ENCODE assay signal across 9 cellular contexts in the genomic region with DNA sequence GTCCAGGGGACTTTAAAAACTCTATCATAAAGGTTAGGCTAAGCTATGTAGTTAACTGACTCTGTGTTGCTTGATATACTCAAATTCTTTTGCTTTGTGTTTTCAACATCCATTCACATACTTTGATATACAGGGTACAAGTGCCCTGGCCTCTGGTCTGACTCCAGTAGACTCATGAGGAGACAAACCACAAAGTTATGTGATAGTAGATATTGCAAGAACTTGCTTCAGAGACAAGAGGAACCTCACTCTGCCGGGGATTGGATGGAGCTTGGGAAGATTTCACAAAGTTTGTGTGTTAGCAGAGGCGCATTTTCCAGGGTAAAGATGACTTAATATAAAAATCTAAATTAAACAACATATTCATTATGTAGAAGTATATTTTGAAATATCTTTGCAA. TPM values are rescaled to one million over a fixed set of nuclear protein-coding genes. Genes with fewer than 3 reads are reported as not detected.
DNase-seq lines count a peak whose midpoint lies in the region; ATAC-seq, FAIRE-seq and TF ChIP-seq lines count a peak whose summit lies in the region.
"Had no signal": no experiment of that assay in that cellular context is flagged by ENCODE, and none has a peak within 500 bp of the region (broad histone marks: within the 10 kb centered on the region; RNA-seq: fewer than 3 reads in every experiment).

No MANE protein-coding gene starts in this region.

- H3K9me3 ChIP-seq in RWPE2 (ENCODE audit: severe bottlenecking) (no peaks in the 10 kb centered on the region), hepatocyte (ENCODE audit: low read depth) (no peaks in the 10 kb centered on the region)

- H3K4me2 ChIP-seq in hepatocyte, result peak overlapping the region; percentile 86

- H3K27me3 ChIP-seq in RWPE2 (ENCODE audit: insufficient read depth, poor library complexity, severe bottlenecking) (no peaks in the 10 kb centered on the region), hepatocyte (no peaks in the 10 kb centered on the region)

- ATAC-seq in RWPE2 (ENCODE audit: low read depth), result no peak
- no peak for ATAC-seq in GM21576 (IDR thresholded peaks at IDR 0.05; ENCODE audit: unreplicated experiment)

- H3K36me3 ChIP-seq in RWPE2 (ENCODE audit: low read depth) (peaks cover 40% of the 10 kb centered on the region), hepatocyte (replicated peaks; ENCODE audit: insufficient read depth, low read depth) (no peaks in the 10 kb centered on the region)

- peak overlapping the region; percentile 65 for H3K4me3 ChIP-seq in RWPE2 (ENCODE audit: severe bottlenecking)
- H3K4me3 ChIP-seq in hepatocyte, result peak overlapping the region; percentile 50

- TF ChIP-seq CTCF in RWPE2 (IDR thresholded peaks at IDR 0.05; ENCODE audit: poor library complexity, severe bottlenecking), result no peak
- TF ChIP-seq CTCF in hepatocyte (IDR thresholded peaks at IDR 0.05; ENCODE audit: poor library complexity), result no peak

- H3K9me2 ChIP-seq in hepatocyte (replicated peaks; ENCODE audit: insufficient read depth), result no peaks in the 10 kb centered on the region

- peak; percentile 27 for FAIRE-seq in H54 (lab: Jason Lieb, UNC)

- WGBS in hepatocyte (ENCODE audit: low lambda C conversion rate, missing lambda C conversion rate), result 91% methylated on average over 2 of the region's 2 CpGs

- DNase-seq in A172 (ENCODE audit: low spot score) (peak; percentile 31), H54 (ENCODE audit: insufficient read length, low spot score) (no peak), RWPE2 (ENCODE audit: low spot score) (no peak), hepatocyte (ENCODE audit: low spot score) (no peak), H4 (ENCODE audit: low spot score) (no peak), HPDE6-E6E7 (ENCODE audit: extremely low spot score) (no peak)
- DNase-seq in stimulated activated CD4-positive, alpha-beta T cell treated with anti-CD3 and anti-CD28 coated beads, Interleukin-2, amount 100 ng/mL, for 48 hours, result no peak
- DNase-seq: aorta had no signal

- no peak overlapping the region for H2AFZ ChIP-seq in hepatocyte

- TF ChIP-seq POLR2A in H54 (IDR thresholded peaks at IDR 0.05; ENCODE audit: low read depth, low read length), result no peak

- H3K27ac ChIP-seq in RWPE2 (ENCODE audit: poor library complexity, severe bottlenecking) (no peak overlapping the region), hepatocyte (no peak overlapping the region)

- H3K4me1 ChIP-seq in RWPE2 (ENCODE audit: insufficient read depth, poor library complexity, severe bottlenecking), result peaks cover 19% of the 10 kb centered on the region
- H3K4me1 ChIP-seq in hepatocyte (ENCODE audit: insufficient read depth), result no peaks in the 10 kb centered on the region

- peaks cover 50% of the 10 kb centered on the region for H3K79me2 ChIP-seq in hepatocyte

- H4K20me1 ChIP-seq in hepatocyte (ENCODE audit: insufficient read depth, poor library complexity, severe bottlenecking), result no peaks in the 10 kb centered on the region

RNA-seq across cellular contexts. Expression of gene GORAB, which starts 1.4 kb away (rescaled TPM):
- total RNA-seq in A172 (2014; rRNA removed; shearing (Covaris generic)), result 14.6 and 21.1 TPM in 2 replicates
- 13.7 and 16.9 TPM in 2 replicates for total RNA-seq in hepatocyte
- 6.7 and 10.9 TPM in 2 replicates for polyA plus RNA-seq in hepatocyte
- total RNA-seq in H4 (2014; rRNA removed; shearing (Covaris generic)), result 5.8 and 7.1 TPM in 2 replicates
